18 cellular contexts compared by ENCODE assay signal in the genomic region with DNA sequence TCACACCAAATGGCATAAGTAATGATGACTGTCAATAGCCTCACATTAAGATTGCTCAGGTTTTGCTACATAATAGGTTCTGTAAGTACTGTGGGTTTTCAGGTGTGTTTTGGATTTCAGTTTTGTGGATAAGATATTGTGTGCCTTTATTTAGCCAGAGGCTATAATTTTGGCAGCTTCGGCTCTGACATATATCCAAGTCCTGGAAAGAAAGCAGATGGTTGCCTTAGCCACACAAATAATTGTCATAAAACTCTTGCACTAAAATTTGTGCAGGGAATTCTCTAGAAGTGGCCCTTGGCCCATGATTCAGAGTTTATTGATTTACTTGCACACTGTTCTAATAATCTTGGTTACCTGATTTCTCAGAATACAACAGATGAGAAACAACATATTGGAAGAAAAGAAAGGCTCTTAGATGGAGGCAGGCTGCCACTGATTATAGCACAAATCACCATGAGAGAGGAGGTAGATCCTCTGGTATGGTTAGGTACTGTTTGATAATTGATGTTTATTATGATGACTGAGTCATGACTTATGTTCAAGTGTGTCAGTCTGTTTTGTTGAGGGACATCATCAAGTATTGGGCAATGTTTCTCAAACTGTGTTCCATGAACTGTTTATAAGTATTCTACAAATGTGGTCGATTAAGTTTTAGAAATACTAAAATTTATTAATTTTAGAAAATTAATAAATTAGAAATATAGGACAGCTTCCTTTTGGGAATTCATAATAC. TPM values are rescaled to one million over a fixed set of nuclear protein-coding genes. Genes with fewer than 3 reads are reported as not detected.
DNase-seq lines count a peak whose midpoint lies in the region; ATAC-seq, FAIRE-seq and TF ChIP-seq lines count a peak whose summit lies in the region.
"Had no signal": no experiment of that assay in that cellular context is flagged by ENCODE, and none has a peak within 500 bp of the region (broad histone marks: within the 10 kb centered on the region; RNA-seq: fewer than 3 reads in every experiment).

No MANE protein-coding gene starts in this region.

- no peak overlapping the region for H4K8ac ChIP-seq in H1 (ENCODE audit: extremely low read depth, insufficient read depth, low read length)

- H2BK12ac ChIP-seq in H1 (ENCODE audit: low read depth, low read length) = no peak overlapping the region

- H3K9me3 ChIP-seq in H1 (ENCODE audit: insufficient read depth in 2 of 2, low read depth in 1 of 2, low read length in 1 of 2) (no peaks in the 10 kb centered on the region), liver (ENCODE audit: control insufficient read depth in 4 of 4, low read length in 3 of 4) (no peaks in the 10 kb centered on the region)
- H3K9me3 ChIP-seq: left lung, ovary, thyroid gland had no signal

- CTCF ChIA-PET in H1 (lab: Charles Lee; ENCODE audit: partially characterized antibody) = interaction anchor here (1.9 kb wide), 1 partner anchor 289 kb away, joined by 3 read pairs; no protein-coding TSS in a partner anchor

- H3K4me3 ChIP-seq in H1 (ENCODE audit: extremely low read depth in 1 of 4, insufficient read depth in 2 of 4, low read depth in 3 of 4, low read length in 4 of 4) = no peak overlapping the region
- no peak overlapping the region for H3K4me3 ChIP-seq in liver (ENCODE audit: low read depth in 1 of 3, low read length in 3 of 3)
- H3K4me3 ChIP-seq: left lung, ovary, thyroid gland had no signal

- FAIRE-seq in H1 (lab: Jason Lieb, UNC) = no peak

- H3K4me1 ChIP-seq in H1 (replicated peaks in 1 of 4; ENCODE audit: control insufficient read depth in 3 of 4, insufficient read depth in 4 of 4, low read length in 3 of 4) = no peaks in the 10 kb centered on the region
- H3K4me1 ChIP-seq in liver (ENCODE audit: control insufficient read depth in 4 of 4, insufficient read depth in 4 of 4, low read length in 3 of 4) = peaks cover 0 to 3% (median 0%) of the 10 kb centered on the region in 4 donors
- H3K4me1 ChIP-seq: left lung, thyroid gland had no signal

- WGBS in H1 (ENCODE audit: extremely low coverage in 1 of 2, insufficient coverage in 1 of 2, insufficient read length in 1 of 2, insufficient replicate concordance in 2 of 2, low coverage in 1 of 2, low lambda C conversion rate in 2 of 2, missing lambda C conversion rate in 1 of 2), 2 experiments = 93% methylated on average over 2 of the region's 2 CpGs; no CpG with 5 or more reads in 1 of the 2 experiments
- 69% methylated on average over 2 of the region's 2 CpGs for WGBS in liver

- no peak overlapping the region for H2AK5ac ChIP-seq in H1 (ENCODE audit: low read depth, low read length)

- H3K23ac ChIP-seq in H1 (ENCODE audit: insufficient read length) = no peak overlapping the region

- DNase-seq in EH (ENCODE audit: low read depth) (peak; percentile 41), M059J (ENCODE audit: low read depth) (peak; percentile 14), H1 (ENCODE audit: low read depth in 1 of 2, low spot score in 2 of 2) (no peak)
- DNase-seq: activated CD4-positive, CD25-positive, alpha-beta regulatory T cell treated with anti-CD3 and anti-CD28 coated beads, Interleukin-2, amount 50 U/mL, for 72 hours; activated effector memory CD4-positive, alpha-beta T cell treated with anti-CD3 and anti-CD28 coated beads, Interleukin-2, amount 50 U/mL, for 16 hours; aorta; Kasumi-1; left lung; NCI-H1694 treated with DMSO at 0.1 percent for 48 hours; ovary; T-helper 2 cell; thyroid gland had no signal

- no peak for TF ChIP-seq CTCF in H1 (IDR thresholded peaks at IDR 0.05; ENCODE audit: control extremely low read depth in 1 of 3, insufficient read depth in 1 of 3, low read depth in 1 of 3, low read length in 3 of 3)
- TF ChIP-seq CTCF in liver (IDR thresholded peaks at IDR 0.05; ENCODE audit: low read depth, low read length, missing input control) = no peak

- H3K4ac ChIP-seq in H1 (replicated peaks; ENCODE audit: insufficient read length, low read depth, low read length) = no peak overlapping the region

- POLR2A ChIA-PET in H1 (lab: Charles Lee; ENCODE audit: partially characterized antibody) = no interaction called here

- H3K79me2 ChIP-seq in H1 (ENCODE audit: control insufficient read depth in 1 of 2, insufficient read depth in 2 of 2, low read length in 2 of 2) = peaks cover 1 to 68% of the 10 kb centered on the region in 2 experiments; a peak in 3 of 4 replicates

- H3K27ac ChIP-seq in H1 (ENCODE audit: low read depth, low read length) (no peak overlapping the region), liver (ENCODE audit: low read depth in 1 of 2, low read length in 2 of 2) (peak overlapping the region; percentile 44 to 57)
- H3K27ac ChIP-seq: left lung, ovary, thyroid gland had no signal

- H4K20me1 ChIP-seq in H1 (replicated peaks in 1 of 2; ENCODE audit: control insufficient read depth in 1 of 2, insufficient read depth in 2 of 2, low read length in 2 of 2) = peaks cover 0 to 2% of the 10 kb centered on the region in 2 experiments

- H2BK120ac ChIP-seq in H1 (replicated peaks; ENCODE audit: low read depth, low read length) = no peak overlapping the region

- no peak overlapping the region for H3K4me2 ChIP-seq in H1 (ENCODE audit: insufficient read depth in 1 of 2, low read depth in 2 of 2, low read length in 2 of 2)

- H3K14ac ChIP-seq in H1 (ENCODE audit: insufficient read length) = no peak overlapping the region

- no peak overlapping the region for H4K5ac ChIP-seq in H1 (ENCODE audit: insufficient read length, low read depth, low read length)

- H3K23me2 ChIP-seq in H1 (ENCODE audit: low read depth, low read length) = no peaks in the 10 kb centered on the region

- TF ChIP-seq POLR2A in H1 (IDR thresholded peaks at IDR 0.05; ENCODE audit: control extremely low read depth in 1 of 2, low read depth in 2 of 2, low read length in 2 of 2) = no peak

- no peak overlapping the region for H2BK5ac ChIP-seq in H1 (ENCODE audit: low read depth, low read length)

- H3K36me3 ChIP-seq in H1 (ENCODE audit: control insufficient read depth in 2 of 4, insufficient read depth in 4 of 4, low read length in 3 of 4) = peaks cover 6 to 54% (median 30%) of the 10 kb centered on the region in 4 experiments
- peaks cover 3 to 26% (median 21%) of the 10 kb centered on the region in 4 donors for H3K36me3 ChIP-seq in liver (ENCODE audit: control insufficient read depth in 4 of 4, insufficient read depth in 3 of 4, low read depth in 1 of 4, low read length in 3 of 4)
- H3K36me3 ChIP-seq: ovary had no signal

- H3K79me1 ChIP-seq in H1 (ENCODE audit: low read depth, low read length) = peaks cover 3% of the 10 kb centered on the region

- no peak overlapping the region for H2BK15ac ChIP-seq in H1 (ENCODE audit: low read length)

- no peak for TF ChIP-seq EP300 in H1 (IDR thresholded peaks at IDR 0.05; ENCODE audit: borderline replicate concordance in 1 of 2, low read depth in 2 of 2, low read length in 2 of 2)

- no peak overlapping the region for H4K91ac ChIP-seq in H1 (replicated peaks; ENCODE audit: insufficient read length, low read length)

- no peak overlapping the region for H3K18ac ChIP-seq in H1 (ENCODE audit: extremely low read depth, low read length)

- H2BK20ac ChIP-seq in H1 (ENCODE audit: low read length) = no peak overlapping the region

- H2AFZ ChIP-seq in H1 (ENCODE audit: low read length) = no peak overlapping the region

- no peak overlapping the region for H3K56ac ChIP-seq in H1 (replicated peaks; ENCODE audit: insufficient read length, low read depth, low read length)

- no peak overlapping the region for H3K9ac ChIP-seq in H1 (replicated peaks in 1 of 4; ENCODE audit: extremely low read depth in 1 of 4, low read depth in 3 of 4, low read length in 3 of 4)
- no peak overlapping the region for H3K9ac ChIP-seq in liver (ENCODE audit: low read depth in 1 of 2, low read length in 2 of 2)

- ATAC-seq in GM18907 (IDR thresholded peaks at IDR 0.05; ENCODE audit: unreplicated experiment) = no peak
- ATAC-seq in HG03280 (IDR thresholded peaks at IDR 0.05; ENCODE audit: unreplicated experiment) = no peak
- no peak for ATAC-seq in HG03135 (IDR thresholded peaks at IDR 0.05; ENCODE audit: unreplicated experiment)
- ATAC-seq in HG03571 (IDR thresholded peaks at IDR 0.05; ENCODE audit: unreplicated experiment) = no peak
- ATAC-seq: esophagus mucosa, left lung had no signal

- no peak for TF ChIP-seq RAD21 in H1 (IDR thresholded peaks at IDR 0.05 in 1 of 2, conservative IDR thresholded peaks at IDR 0.05 in 1 of 2; ENCODE audit: low read depth in 2 of 2, low read length in 2 of 2)
- no peak for TF ChIP-seq RAD21 in liver (IDR thresholded peaks at IDR 0.05)

- H3K27me3 ChIP-seq in H1 (replicated peaks in 1 of 4; ENCODE audit: control insufficient read depth in 3 of 4, extremely low read depth in 1 of 4, insufficient read depth in 3 of 4, low read length in 3 of 4) (no peaks in the 10 kb centered on the region), liver (ENCODE audit: control insufficient read depth in 4 of 4, insufficient read depth in 4 of 4, low read length in 3 of 4) (no peaks in the 10 kb centered on the region)
- H3K27me3 ChIP-seq: left lung, ovary, thyroid gland had no signal

RNA-seq across cellular contexts. Expression of gene REXO2, which starts 9.7 kb away (rescaled TPM):
- 156 and 169 TPM in 2 replicates for total RNA-seq in M059J (2014; rRNA removed; shearing (Covaris generic))
- total RNA-seq in H1 (2021; fragmentation: NEBNext Ultra II Directional; extraction: Animal tissue kit (Norgen Biotek cat#: 25700)) = 109 and 111 TPM in 2 replicates
- polyA plus RNA-seq in H1 (2011; rRNA removed) (95.9 and 114 TPM in 2 replicates), liver (10 to 100 TPM; 36.0 to 42.8 TPM)
- 157 TPM for polyA plus RNA-seq in H1 (2011; cell fraction: cytosol; rRNA removed)
- polyA plus RNA-seq in H1 (2011; cell fraction: nucleus; rRNA removed) = 57.0 TPM
- 91.7 to 127 TPM (median 105 TPM) in 4 replicates for polyA plus RNA-seq in H1 (2012, experiment 1 of 2)
- 31.3 TPM for polyA plus RNA-seq in H1 (2012, experiment 2 of 2)
- 146 TPM for polyA plus RNA-seq in H1 (2013, experiment 1 of 2)
- polyA plus RNA-seq in H1 (2013, experiment 2 of 2) = 153 TPM
- 26.4 and 38.7 TPM in 2 replicates for polyA minus RNA-seq in H1 (2011; rRNA and poly(A)+ RNA removed)
- polyA minus RNA-seq in H1 (2011; cell fraction: cytosol; rRNA and poly(A)+ RNA removed) = 54.5 TPM
- 37.9 TPM for polyA minus RNA-seq in H1 (2011; cell fraction: nucleus; rRNA and poly(A)+ RNA removed)
- total RNA-seq in liver = 10 to 100 TPM; 25.9 to 51.7 TPM

RNA-seq across cellular contexts. Expression of gene RBM7, which starts 48.5 kb away (rescaled TPM):
- total RNA-seq in M059J (2014; rRNA removed; shearing (Covaris generic)) = 35.1 and 52.8 TPM in 2 replicates
- total RNA-seq in H1 (2021; fragmentation: NEBNext Ultra II Directional; extraction: Animal tissue kit (Norgen Biotek cat#: 25700)) = 45.7 and 48.3 TPM in 2 replicates
- polyA plus RNA-seq in H1 (2011; rRNA removed) = 11.1 and 18.0 TPM in 2 replicates
- polyA plus RNA-seq in H1 (2011; cell fraction: cytosol; rRNA removed) = 18.0 TPM
- 11.6 TPM for polyA plus RNA-seq in H1 (2011; cell fraction: nucleus; rRNA removed)
- 32.5 to 47.5 TPM (median 37.4 TPM) in 4 replicates for polyA plus RNA-seq in H1 (2012, experiment 1 of 2)
- 4.5 TPM for polyA plus RNA-seq in H1 (2012, experiment 2 of 2)
- 36.8 TPM for polyA plus RNA-seq in H1 (2013, experiment 1 of 2)
- 37.6 TPM for polyA plus RNA-seq in H1 (2013, experiment 2 of 2)
- polyA minus RNA-seq in H1 (2011; rRNA and poly(A)+ RNA removed) = 76.7 and 127 TPM in 2 replicates
- polyA minus RNA-seq in H1 (2011; cell fraction: cytosol; rRNA and poly(A)+ RNA removed) = 38.1 TPM
- polyA minus RNA-seq in H1 (2011; cell fraction: nucleus; rRNA and poly(A)+ RNA removed) = 48.4 TPM
- total RNA-seq in liver = 10 to 100 TPM; 16.0 to 23.0 TPM
- 10 to 100 TPM; 11.1 to 11.9 TPM for polyA plus RNA-seq in liver

RNA-seq across cellular contexts. Expression of gene C11orf71, which starts 48.6 kb away (rescaled TPM):
- 0.74 and 1.8 TPM in 2 replicates for total RNA-seq in M059J (2014; rRNA removed; shearing (Covaris generic))
- 5.4 and 5.8 TPM in 2 replicates for total RNA-seq in H1 (2021; fragmentation: NEBNext Ultra II Directional; extraction: Animal tissue kit (Norgen Biotek cat#: 25700))
- polyA plus RNA-seq in H1 (2011; rRNA removed) (8.7 and 13.4 TPM in 2 replicates), liver (10 to 100 TPM in 1 of 2 donors, 1 to 10 TPM in 1; 7.8 to 22.3 TPM)
- polyA plus RNA-seq in H1 (2011; cell fraction: cytosol; rRNA removed) = 9.3 TPM
- 9.2 TPM for polyA plus RNA-seq in H1 (2011; cell fraction: nucleus; rRNA removed)
- 3.5 to 4.8 TPM (median 3.7 TPM) in 4 replicates for polyA plus RNA-seq in H1 (2012, experiment 1 of 2)
- polyA plus RNA-seq in H1 (2012, experiment 2 of 2) = 2.1 TPM
- 6.7 TPM for polyA plus RNA-seq in H1 (2013, experiment 1 of 2)
- 5.9 TPM for polyA plus RNA-seq in H1 (2013, experiment 2 of 2)
- polyA minus RNA-seq in H1 (2011; rRNA and poly(A)+ RNA removed) = 5.9 and 6.0 TPM in 2 replicates
- polyA minus RNA-seq in H1 (2011; cell fraction: cytosol; rRNA and poly(A)+ RNA removed) = 5.1 TPM
- polyA minus RNA-seq in H1 (2011; cell fraction: nucleus; rRNA and poly(A)+ RNA removed) = 11.4 TPM
- 1 to 10 TPM; 7.1 to 8.0 TPM for total RNA-seq in liver

Comparison
In these comparisons a context has a peak if more than half of its experiments do, and no peak if none do; other contexts are left out.
1. DNase-seq: peak in EH (single experiment) and M059J (single experiment); none in H1 (0 of 2).